In genomic region chr9:34079181-34079580, GRCh38 we compare ENCODE assay signal across 14 cellular contexts. TPM values are rescaled to one million over a fixed set of nuclear protein-coding genes. Genes with fewer than 3 reads are reported as not detected.
A peak's percentile ranks its signal among the peaks of the same experiment; 100 is the strongest.
DNase-seq lines count a peak whose midpoint lies in the region; ATAC-seq, FAIRE-seq and TF ChIP-seq lines count a peak whose summit lies in the region.
"Had no signal": no experiment of that assay in that cellular context is flagged by ENCODE, and none has a peak within 500 bp of the region (broad histone marks: within the 10 kb centered on the region; RNA-seq: fewer than 3 reads in every experiment).

No MANE protein-coding gene starts in this region.

- no peak overlapping the region for H3K9ac ChIP-seq in keratinocyte (ENCODE audit: control insufficient read depth, extremely low read depth, insufficient read depth, low read length)

- dilution Hi-C loops in keratinocyte (cut with MboI; ENCODE audit: extremely low pct_ligation_motif_present, low sequenced_read_pairs), result no loop called here

- no peak for TF ChIP-seq CTCF in brain microvascular endothelial cell (IDR thresholded peaks at IDR 0.05; ENCODE audit: low read depth, low read length, missing control alignments)
- no peak for TF ChIP-seq CTCF in keratinocyte (optimal IDR thresholded peaks at IDR 0.05 in 1 of 3, IDR thresholded peaks at IDR 0.05 in 1 of 3, conservative IDR thresholded peaks at IDR 0.05 in 1 of 3; ENCODE audit: extremely low read depth in 1 of 3, insufficient read depth in 2 of 3, low read length in 3 of 3)
- no peak for TF ChIP-seq CTCF in GM13977 (IDR thresholded peaks at IDR 0.05; ENCODE audit: extremely low read depth, insufficient read depth, missing control alignments)
- TF ChIP-seq CTCF in heart right ventricle (IDR thresholded peaks at IDR 0.05), result no peak

- peak; percentile 98 for FAIRE-seq in keratinocyte (lab: Jason Lieb, UNC)

- no peak overlapping the region for H3K4me3 ChIP-seq in brain microvascular endothelial cell (ENCODE audit: low read depth, low read length)
- H3K4me3 ChIP-seq in keratinocyte (ENCODE audit: control insufficient read depth in 2 of 3, extremely low read depth in 1 of 3, insufficient read depth in 2 of 3, low read depth in 1 of 3, low read length in 3 of 3), result no peak overlapping the region
- H3K4me3 ChIP-seq in heart right ventricle, result no peak overlapping the region

- in situ Hi-C loops in brain microvascular endothelial cell (cut with HindIII; ENCODE audit: low pct_ligation_motif_present, low sequenced_read_pairs), result no loop called here
- in situ Hi-C loops in GM13977 (cut with MboI; ENCODE audit: low pct_unique_long_range_greater_than_20kb, low sequenced_read_pairs, unreplicated experiment), result no loop called here

- peaks cover 0 to 1% of the 10 kb centered on the region in 2 donors for H3K4me1 Mint-ChIP-seq in immature natural killer cell
- H3K4me1 Mint-ChIP-seq: stimulated activated naive CD8-positive, alpha-beta T cell treated with anti-CD3 and anti-CD28 coated beads, Interleukin-15, amount 100 ng/mL, for 72 hours had no signal

- intact Hi-C loops in heart right ventricle (cut with DNase I), result loop anchor here in 5 of 10 donors (10.0 kb wide), 4 partner anchors 64 to 264 kb away; partner anchors contain the start of gene UBE2R2 (in 2 of the 5)

- no peaks in the 10 kb centered on the region for H3K9me3 ChIP-seq in keratinocyte (ENCODE audit: control insufficient read depth, low read depth, low read length)
- H3K9me3 ChIP-seq in heart right ventricle, result no peaks in the 10 kb centered on the region

- no peaks in the 10 kb centered on the region for H4K20me1 ChIP-seq in keratinocyte (ENCODE audit: control insufficient read depth, extremely low read depth, insufficient read depth, low read length)

- DNase-seq in DMS53 (lab: John Stamatoyannopoulos, UW) (peak; percentile 81), HT1080 (ENCODE audit: low read depth) (peak; percentile 58), brain microvascular endothelial cell (peak; percentile 85), keratinocyte (ENCODE audit: low read depth, low spot score) (no peak), GM13977 (ENCODE audit: low spot score) (no peak), immature natural killer cell (no peak), heart right ventricle (no peak)
- DNase-seq: activated naive CD4-positive, alpha-beta T cell; central memory CD4-positive, alpha-beta T cell; NCI-H1092; NCI-H510A treated with DMSO at 0.1 percent for 48 hours; stimulated activated naive CD8-positive, alpha-beta T cell treated with anti-CD3 and anti-CD28 coated beads, Interleukin-15, amount 100 ng/mL, for 72 hours; T-helper 9 cell had no signal

- H3K79me2 ChIP-seq in keratinocyte (ENCODE audit: control insufficient read depth, insufficient read depth, low read length), result no peaks in the 10 kb centered on the region

- H3K27me3 Mint-ChIP-seq in immature natural killer cell (ENCODE audit: low read depth in 3 of 3), result no peaks in the 10 kb centered on the region
- H3K27me3 Mint-ChIP-seq: stimulated activated naive CD8-positive, alpha-beta T cell treated with anti-CD3 and anti-CD28 coated beads, Interleukin-15, amount 100 ng/mL, for 72 hours had no signal

- H3K27me3 ChIP-seq in brain microvascular endothelial cell (replicated peaks), result no peaks in the 10 kb centered on the region
- H3K27me3 ChIP-seq in keratinocyte (ENCODE audit: control insufficient read depth, extremely low read depth, insufficient read depth, low read length), result no peaks in the 10 kb centered on the region
- no peaks in the 10 kb centered on the region for H3K27me3 ChIP-seq in heart right ventricle

- H3K4me2 ChIP-seq in keratinocyte (ENCODE audit: control insufficient read depth, extremely low read depth, insufficient read depth, low read depth, low read length), result no peak overlapping the region

- H3K27ac Mint-ChIP-seq in immature natural killer cell, result no peak overlapping the region
- H3K27ac Mint-ChIP-seq: stimulated activated naive CD8-positive, alpha-beta T cell treated with anti-CD3 and anti-CD28 coated beads, Interleukin-15, amount 100 ng/mL, for 72 hours had no signal

- no peak overlapping the region for H2AFZ ChIP-seq in keratinocyte (ENCODE audit: control insufficient read depth, low read length)

- no peaks in the 10 kb centered on the region for H3K9me1 ChIP-seq in keratinocyte (ENCODE audit: control insufficient read depth, extremely low read depth, insufficient read depth, low read length)

- H3K4me3 Mint-ChIP-seq in immature natural killer cell, result no peak overlapping the region
- H3K4me3 Mint-ChIP-seq: stimulated activated naive CD8-positive, alpha-beta T cell treated with anti-CD3 and anti-CD28 coated beads, Interleukin-15, amount 100 ng/mL, for 72 hours had no signal

- ATAC-seq in HG02571 (IDR thresholded peaks at IDR 0.05; ENCODE audit: unreplicated experiment), result no peak
- no peak for ATAC-seq in heart right ventricle
- ATAC-seq: stimulated activated naive CD8-positive, alpha-beta T cell treated with anti-CD3 and anti-CD28 coated beads, Interleukin-15, amount 100 ng/mL, for 72 hours had no signal

- H3K36me3 Mint-ChIP-seq in immature natural killer cell, result peaks cover 0 to 3% (median 0%) of the 10 kb centered on the region in 3 donors

- H3K9me3 Mint-ChIP-seq in immature natural killer cell, result no peaks in the 10 kb centered on the region
- H3K9me3 Mint-ChIP-seq: stimulated activated naive CD8-positive, alpha-beta T cell treated with anti-CD3 and anti-CD28 coated beads, Interleukin-15, amount 100 ng/mL, for 72 hours had no signal

- H3K4me1 ChIP-seq in keratinocyte (ENCODE audit: control insufficient read depth, extremely low read depth, insufficient read depth, low read length) (peaks cover 10% of the 10 kb centered on the region), heart right ventricle (peaks cover 0 to 8% (median 4%) of the 10 kb centered on the region in 9 donors)

- whole genome bisulfite sequencing in heart right ventricle, 2 donors, result 81 to 88% methylated on average over 2 of the region's 2 CpGs

- H3K36me3 ChIP-seq in brain microvascular endothelial cell (replicated peaks) (no peaks in the 10 kb centered on the region), keratinocyte (ENCODE audit: control insufficient read depth in 2 of 2, extremely low read depth in 1 of 2, insufficient read depth in 2 of 2, low read length in 2 of 2) (no peaks in the 10 kb centered on the region), heart right ventricle (no peaks in the 10 kb centered on the region)

- H3K27ac ChIP-seq in brain microvascular endothelial cell (no peak overlapping the region), keratinocyte (ENCODE audit: control insufficient read depth, insufficient read depth, low read length) (no peak overlapping the region), heart right ventricle (no peak overlapping the region)

RNA-seq across cellular contexts. Expression of gene UBAP2, which starts 30.5 kb away (rescaled TPM):
- total RNA-seq in HT1080 (2014; rRNA removed; shearing (Covaris generic)), result 16.4 and 19.9 TPM in 2 replicates
- polyA plus RNA-seq in HT1080 (2015; cell fraction: cytosol; rRNA removed), result 20.6 and 21.8 TPM in 2 replicates
- polyA plus RNA-seq in HT1080 (2015; cell fraction: nucleus; rRNA removed), result 51.5 and 57.4 TPM in 2 replicates
- polyA plus RNA-seq in keratinocyte, result 16.3 to 20.7 TPM (median 17.0 TPM) in 3 replicates
- 56.8 TPM for polyA plus RNA-seq in keratinocyte (2011; ENCODE audit: low read depth)
- 15.7 and 16.2 TPM in 2 replicates for polyA plus RNA-seq in keratinocyte (2011; cell fraction: cytosol; rRNA removed)
- polyA plus RNA-seq in keratinocyte (2011; cell fraction: nucleus; rRNA removed), result 60.9 and 64.4 TPM in 2 replicates
- 17.9 and 21.7 TPM in 2 replicates for polyA plus RNA-seq in keratinocyte (2012; ENCODE audit: low replicate concordance)
- polyA minus RNA-seq in keratinocyte, result 33.6 to 56.2 TPM (median 38.6 TPM) in 3 replicates
- 17.6 TPM for polyA minus RNA-seq in keratinocyte (2011; cell fraction: cytosol; rRNA and poly(A)+ RNA removed)
- 37.0 and 53.1 TPM in 2 replicates for polyA minus RNA-seq in keratinocyte (2011; cell fraction: nucleus; rRNA and poly(A)+ RNA removed)
- polyA plus RNA-seq in immature natural killer cell, result 10 to 100 TPM in 1 of 3 donors, 1 to 10 TPM in 1, not detected in 1; 5.8 to 15.0 TPM
- total RNA-seq in heart right ventricle, result 10 to 100 TPM; 23.5 to 36.9 (median 27.9) TPM
- 10 to 100 TPM; 11.7 to 20.1 TPM for polyA plus RNA-seq in heart right ventricle

RNA-seq across cellular contexts. Expression of gene DCAF12, which starts 47.3 kb away (rescaled TPM):
- total RNA-seq in HT1080 (2014; rRNA removed; shearing (Covaris generic)), result 25.1 and 29.2 TPM in 2 replicates
- 34.4 and 40.1 TPM in 2 replicates for polyA plus RNA-seq in HT1080 (2015; cell fraction: cytosol; rRNA removed)
- 26.1 and 27.5 TPM in 2 replicates for polyA plus RNA-seq in HT1080 (2015; cell fraction: nucleus; rRNA removed)
- 27.5 to 34.0 TPM (median 33.0 TPM) in 3 replicates for polyA plus RNA-seq in keratinocyte
- polyA plus RNA-seq in keratinocyte (2011; ENCODE audit: low read depth), result 7.6 TPM
- 24.7 and 36.3 TPM in 2 replicates for polyA plus RNA-seq in keratinocyte (2011; cell fraction: cytosol; rRNA removed)
- polyA plus RNA-seq in keratinocyte (2011; cell fraction: nucleus; rRNA removed), result 25.9 and 29.3 TPM in 2 replicates
- 16.0 and 20.4 TPM in 2 replicates for polyA plus RNA-seq in keratinocyte (2012; ENCODE audit: low replicate concordance)
- 31.7 to 53.9 TPM (median 40.1 TPM) in 3 replicates for polyA minus RNA-seq in keratinocyte
- polyA minus RNA-seq in keratinocyte (2011; cell fraction: cytosol; rRNA and poly(A)+ RNA removed), result 22.1 TPM
- 13.2 and 25.4 TPM in 2 replicates for polyA minus RNA-seq in keratinocyte (2011; cell fraction: nucleus; rRNA and poly(A)+ RNA removed)
- polyA plus RNA-seq in immature natural killer cell, result 10 to 100 TPM; 11.3 to 25.0 (median 21.9) TPM
- total RNA-seq in heart right ventricle, result 10 to 100 TPM; 13.8 to 24.2 (median 16.7) TPM
- 1 to 10 TPM; 6.4 to 9.8 TPM for polyA plus RNA-seq in heart right ventricle

Comparison
In these comparisons a context has a peak if more than half of its experiments do, and no peak if none do; other contexts are left out.
1. DNase-seq: peak in DMS53 (single experiment), HT1080 (single experiment) and brain microvascular endothelial cell (single experiment); none in keratinocyte (single experiment), GM13977 (single experiment), immature natural killer cell (0 of 3) and heart right ventricle (0 of 2).